ENCODE assay signal across 12 cellular contexts in the genomic region with DNA sequence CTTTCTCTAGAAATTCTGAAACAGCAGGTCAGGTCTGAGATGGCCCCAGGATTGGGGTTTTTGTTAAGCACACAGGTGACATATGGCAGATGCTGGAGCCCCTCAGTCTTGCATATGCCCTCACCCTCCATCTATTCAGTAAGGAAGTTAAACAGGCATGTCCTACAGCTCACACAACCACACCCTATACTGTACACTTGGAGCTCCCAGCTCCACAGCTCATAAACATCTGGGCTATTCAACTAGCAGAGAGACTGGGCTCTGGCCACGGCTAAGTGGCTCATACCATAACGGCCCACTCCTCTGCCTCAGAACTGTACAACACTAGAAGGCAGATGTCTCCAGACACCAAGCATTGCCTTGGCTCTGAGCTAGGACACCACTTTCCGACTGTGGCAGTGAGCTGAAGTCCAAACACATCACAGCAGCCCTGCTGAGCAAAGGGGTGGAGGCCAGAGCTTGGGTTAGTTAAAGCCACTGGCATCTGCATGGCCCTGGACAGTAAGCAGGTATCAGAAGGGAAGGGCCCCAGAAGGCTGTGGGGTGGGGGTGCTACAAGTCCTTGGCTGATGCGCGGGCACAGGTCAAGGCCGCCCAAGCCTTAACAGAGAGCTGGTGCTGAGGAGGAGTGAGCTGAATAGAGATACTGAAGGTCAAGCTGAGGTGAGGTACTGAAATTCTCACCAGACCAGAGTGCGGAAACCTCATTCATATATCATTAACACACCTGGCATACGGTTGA.
A peak's percentile ranks its signal among the peaks of the same experiment; 100 is the strongest.
DNase-seq lines count a peak whose midpoint lies in the region; ATAC-seq and TF ChIP-seq lines count a peak whose summit lies in the region.
"Had no signal": no experiment of that assay in that cellular context is flagged by ENCODE, and none has a peak within 500 bp of the region (broad histone marks: within the 10 kb centered on the region; RNA-seq: fewer than 3 reads in every experiment).

No MANE protein-coding gene starts in this region.

- H3K4me1 ChIP-seq in prostate gland (replicated peaks): peaks cover 9% of the 10 kb centered on the region

- intact Hi-C loops in prostate gland (cut with DNase I): no loop called here

- H3K27ac Mint-ChIP-seq in endothelial cell (ENCODE audit: unreplicated experiment): no peak overlapping the region
- H3K27ac Mint-ChIP-seq: stimulated activated effector memory CD8-positive, alpha-beta T cell treated with anti-CD3 and anti-CD28 coated beads, Interleukin-12 subunit alpha, Interleukin-12 subunit beta, amount 100 ng/mL, for 72 hours had no signal

- no peak for TF ChIP-seq POLR2A in prostate gland (IDR thresholded peaks at IDR 0.05)

- H3K4me3 Mint-ChIP-seq in endothelial cell (ENCODE audit: unreplicated experiment): no peak overlapping the region
- H3K4me3 Mint-ChIP-seq: stimulated activated effector memory CD8-positive, alpha-beta T cell treated with anti-CD3 and anti-CD28 coated beads, Interleukin-12 subunit alpha, Interleukin-12 subunit beta, amount 100 ng/mL, for 72 hours had no signal

- TF ChIP-seq CTCF in prostate gland (IDR thresholded peaks at IDR 0.05): no peak
- no peak for TF ChIP-seq CTCF in endothelial cell (IDR thresholded peaks at IDR 0.05; ENCODE audit: unreplicated experiment)

- no peaks in the 10 kb centered on the region for H3K9me3 Mint-ChIP-seq in endothelial cell (ENCODE audit: unreplicated experiment)
- H3K9me3 Mint-ChIP-seq: stimulated activated effector memory CD8-positive, alpha-beta T cell treated with anti-CD3 and anti-CD28 coated beads, Interleukin-12 subunit alpha, Interleukin-12 subunit beta, amount 100 ng/mL, for 72 hours had no signal

- no peaks in the 10 kb centered on the region for H3K27me3 ChIP-seq in prostate gland (replicated peaks; ENCODE audit: insufficient read depth)

- H3K4me1 Mint-ChIP-seq in endothelial cell (ENCODE audit: unreplicated experiment): peaks cover 9% of the 10 kb centered on the region

- H3K36me3 Mint-ChIP-seq in endothelial cell (ENCODE audit: low read depth, unreplicated experiment): no peaks in the 10 kb centered on the region
- H3K36me3 Mint-ChIP-seq: stimulated activated effector memory CD8-positive, alpha-beta T cell treated with anti-CD3 and anti-CD28 coated beads, Interleukin-12 subunit alpha, Interleukin-12 subunit beta, amount 100 ng/mL, for 72 hours had no signal

- 80% methylated on average over 7 of the region's 8 CpGs for WGBS in prostate gland

- DNase-seq in prostate gland (ENCODE audit: low spot score) (peak; percentile 43), HCEC 1CT (no peak), SIG-M5 (lab: John Stamatoyannopoulos, UW) (no peak), endothelial cell (ENCODE audit: low spot score) (no peak)
- DNase-seq: amniotic stem cell; effector CD4-positive, alpha-beta T cell; RPMI8226 had no signal

- H3K4me3 ChIP-seq in prostate gland: no peak overlapping the region

- no peaks in the 10 kb centered on the region for H3K36me3 ChIP-seq in prostate gland

- no peaks in the 10 kb centered on the region for H3K9me3 ChIP-seq in prostate gland

- no peaks in the 10 kb centered on the region for H3K27me3 Mint-ChIP-seq in endothelial cell (ENCODE audit: unreplicated experiment)

- peak overlapping the region; percentile 54 to 83 for H3K27ac ChIP-seq in prostate gland
- H3K27ac ChIP-seq: KMS-11 had no signal

- ATAC-seq in GM19035 (IDR thresholded peaks at IDR 0.05; ENCODE audit: unreplicated experiment) (peak; percentile 26), HG02571 (IDR thresholded peaks at IDR 0.05; ENCODE audit: unreplicated experiment) (peak; percentile 35), HG03460 (IDR thresholded peaks at IDR 0.05; ENCODE audit: unreplicated experiment) (peak; percentile 63)
- ATAC-seq: stimulated activated effector memory CD8-positive, alpha-beta T cell treated with anti-CD3 and anti-CD28 coated beads, Interleukin-12 subunit alpha, Interleukin-12 subunit beta, amount 100 ng/mL, for 72 hours had no signal
